8 cellular contexts compared by ENCODE assay signal in genomic region chr9:112750111-112750766, GRCh38. TPM values are rescaled to one million over a fixed set of nuclear protein-coding genes. Genes with fewer than 3 reads are reported as not detected.
DNase-seq lines count a peak whose midpoint lies in the region; ATAC-seq, FAIRE-seq and TF ChIP-seq lines count a peak whose summit lies in the region.

SNX30 (plus strand) TSS chr9:112750760; CDS start chr9:112751002, 242 bp downstream.

- H3K4me1 ChIP-seq in esophagus (ENCODE audit: control insufficient read depth in 2 of 2, insufficient read depth in 2 of 2, low read length in 1 of 2), result peaks cover 3 to 11% of the 10 kb centered on the region in 2 donors
- H3K4me1 ChIP-seq in mucosa of stomach (ENCODE audit: control insufficient read depth, insufficient read depth, low read length), result peaks cover 39% of the 10 kb centered on the region

- H3K27me3 ChIP-seq in esophagus (ENCODE audit: control insufficient read depth in 1 of 2, insufficient read depth in 2 of 2, low read length in 2 of 2) (no peaks in the 10 kb centered on the region), mucosa of stomach (ENCODE audit: control insufficient read depth, insufficient read depth, low read length) (no peaks in the 10 kb centered on the region)

- peak within 1 kb of the TSS; percentile 67 for H3K9ac ChIP-seq in mucosa of stomach (ENCODE audit: low read length)

- peak within 1 kb of the TSS; percentile 75 to 87 for H3K4me3 ChIP-seq in esophagus (ENCODE audit: low read depth in 1 of 2, low read length in 2 of 2)
- peak within 1 kb of the TSS; percentile 82 for H3K4me3 ChIP-seq in mucosa of stomach (ENCODE audit: low read length)

- peak within 1 kb of the TSS; percentile 70 to 80 for H3K27ac ChIP-seq in esophagus (ENCODE audit: low read depth in 2 of 2, low read length in 1 of 2)

- no peak for TF ChIP-seq CTCF in D721Med (IDR thresholded peaks at IDR 0.05; ENCODE audit: insufficient read depth, missing control alignments)

- 4 to 7% methylated on average over 20 to 49 of the region's 49 CpGs for WGBS in esophagus, 2 donors

- peak; percentile 81 for ATAC-seq in GM21381 (IDR thresholded peaks at IDR 0.05; ENCODE audit: unreplicated experiment)
- ATAC-seq in activated T-cell treated with anti-CD3 and anti-CD28 coated beads, Interleukin-2, amount 50 U/mL, for 4 hours, result peak; percentile 53 to 58

- peaks cover 54% of the 10 kb centered on the region for H3K4me1 Mint-ChIP-seq in activated T-cell treated with anti-CD3 and anti-CD28 coated beads, Interleukin-2, amount 50 U/mL, for 4 hours (ENCODE audit: low read depth)

- FAIRE-seq in D721Med (lab: Jason Lieb, UNC) (no peak), HTR-8/SVneo (lab: Jason Lieb, UNC) (peak; percentile 79)

- no peaks in the 10 kb centered on the region for H3K27me3 Mint-ChIP-seq in activated T-cell treated with anti-CD3 and anti-CD28 coated beads, Interleukin-2, amount 50 U/mL, for 4 hours (ENCODE audit: low read depth)

- peak; percentile 81 for DNase-seq in D721Med (ENCODE audit: insufficient read length, low spot score)
- DNase-seq in HTR-8/SVneo (ENCODE audit: insufficient read length, low spot score), result peak; percentile 79
- DNase-seq in OCI-M1 (lab: John Stamatoyannopoulos, UW), result peak; percentile 94
- peak; percentile 68 for DNase-seq in activated T-cell treated with anti-CD3 and anti-CD28 coated beads, Interleukin-2, amount 50 U/mL, for 4 hours
- peak; percentile 81 for DNase-seq in stimulated activated CD8-positive, alpha-beta memory T cell treated with anti-CD3 and anti-CD28 coated beads, Interleukin-4, amount 100 ng/mL, for 48 hours

- H3K4me3 Mint-ChIP-seq in activated T-cell treated with anti-CD3 and anti-CD28 coated beads, Interleukin-2, amount 50 U/mL, for 4 hours, result peak within 1 kb of the TSS; percentile 82

- no peaks in the 10 kb centered on the region for H3K9me3 ChIP-seq in esophagus (ENCODE audit: control insufficient read depth in 2 of 2, insufficient read depth in 1 of 2, low read depth in 1 of 2, low read length in 1 of 2)
- no peaks in the 10 kb centered on the region for H3K9me3 ChIP-seq in mucosa of stomach (ENCODE audit: control insufficient read depth, low read length)

- H3K36me3 Mint-ChIP-seq in activated T-cell treated with anti-CD3 and anti-CD28 coated beads, Interleukin-2, amount 50 U/mL, for 4 hours (ENCODE audit: insufficient read depth), result no peaks in the 10 kb centered on the region

- no peaks in the 10 kb centered on the region for H3K9me3 Mint-ChIP-seq in activated T-cell treated with anti-CD3 and anti-CD28 coated beads, Interleukin-2, amount 50 U/mL, for 4 hours

- H3K36me3 ChIP-seq in esophagus (ENCODE audit: control insufficient read depth in 2 of 2, insufficient read depth in 2 of 2, low read length in 1 of 2) (no peaks in the 10 kb centered on the region), mucosa of stomach (ENCODE audit: control insufficient read depth, insufficient read depth, low read length) (no peaks in the 10 kb centered on the region)

RNA-seq across cellular contexts. Expression of gene SNX30, which starts in this region (rescaled TPM):
- total RNA-seq in activated T-cell treated with anti-CD3 and anti-CD28 coated beads, Interleukin-2, amount 50 U/mL, for 4 hours, result 1 to 10 TPM; 2.3 to 3.8 (median 3.2) TPM
- 1 to 10 TPM; 1.0 to 3.1 TPM for polyA plus RNA-seq in esophagus

Comparison
In these comparisons a context has a peak if more than half of its experiments do, and no peak if none do; other contexts are left out.
1. Peak in every context shown above with its lines: DNase-seq, ATAC-seq, H3K4me3 ChIP-seq and H3K27ac ChIP-seq.